ENCODE assay signal across 12 cellular contexts in the genomic region with DNA sequence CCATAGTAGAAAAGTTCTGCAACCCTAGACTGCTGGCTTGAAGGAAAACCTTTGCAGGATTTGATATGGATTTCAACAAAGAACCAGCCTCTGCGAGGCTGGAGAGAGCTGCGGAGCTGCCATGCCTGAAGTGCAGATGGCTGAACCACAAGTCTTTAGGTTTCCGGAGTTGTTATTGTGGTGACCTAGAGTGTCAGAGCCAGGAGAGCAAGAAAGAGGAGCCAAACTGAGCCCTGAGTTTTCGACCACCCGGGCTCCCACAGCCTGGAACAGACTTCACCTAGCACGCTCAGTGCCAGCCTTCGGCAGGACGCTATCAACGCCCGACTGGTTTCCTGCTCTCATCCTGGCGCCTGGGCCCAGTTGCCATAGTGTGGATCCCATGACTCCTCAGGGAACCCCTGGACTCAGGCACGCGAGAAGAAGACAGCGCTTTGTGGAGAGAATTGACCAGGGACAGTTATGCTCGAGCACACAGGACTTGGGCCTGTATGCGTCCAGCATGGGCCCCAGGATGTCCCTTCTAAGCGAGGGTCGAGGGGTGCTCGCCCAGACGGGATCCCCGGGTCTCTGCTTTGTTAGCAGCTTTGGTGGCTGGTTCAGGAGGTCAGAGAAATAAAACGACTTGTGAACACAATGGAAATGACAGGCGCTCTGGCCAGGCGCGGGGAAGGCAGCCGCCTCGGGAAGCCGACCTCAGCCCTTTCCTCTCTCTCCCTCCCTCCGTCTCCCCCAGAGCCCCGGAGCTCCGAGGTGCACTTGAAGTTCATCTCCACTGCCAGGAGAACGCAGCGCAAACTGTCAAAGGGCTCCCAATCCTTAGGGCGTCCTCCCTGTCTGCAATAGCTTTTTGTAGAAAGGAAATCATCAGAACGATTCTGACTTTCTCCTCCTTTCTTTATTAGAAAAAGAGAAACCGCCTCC. TPM values are rescaled to one million over a fixed set of nuclear protein-coding genes. Genes with fewer than 3 reads are reported as not detected.
A peak's percentile ranks its signal among the peaks of the same experiment; 100 is the strongest.
DNase-seq lines count a peak whose midpoint lies in the region; ATAC-seq and TF ChIP-seq lines count a peak whose summit lies in the region.
"Had no signal": no experiment of that assay in that cellular context is flagged by ENCODE, and none has a peak within 500 bp of the region (broad histone marks: within the 10 kb centered on the region; RNA-seq: fewer than 3 reads in every experiment).

No MANE protein-coding gene starts in this region.

- H3K4me3 Mint-ChIP-seq in neural progenitor cell, result peak overlapping the region; percentile 86
- H3K4me3 Mint-ChIP-seq: T-helper 1 cell treated with Interleukin-12 subunit alpha and Interleukin-12 subunit beta and Interleukin-4 antibody, amounts not matched to agents 30 μg/mL and 1 μg/mL, for 36 hours had no signal

- peaks cover 34% of the 10 kb centered on the region for H3F3A ChIP-seq in neural progenitor cell (ENCODE audit: low read depth)

- no peaks in the 10 kb centered on the region for H3K36me3 Mint-ChIP-seq in neural progenitor cell

- no peaks in the 10 kb centered on the region for H3K36me3 ChIP-seq in HUES64 (ENCODE audit: insufficient read depth, low read length)
- no peaks in the 10 kb centered on the region for H3K36me3 ChIP-seq in neural progenitor cell
- H3K36me3 ChIP-seq: lower lobe of right lung had no signal

- no peak for TF ChIP-seq CTCF in dorsolateral prefrontal cortex (IDR thresholded peaks at IDR 0.05 in 54 of 56, conservative IDR thresholded peaks at IDR 0.05 in 2 of 56; ENCODE audit: low read depth in 1 of 56, partially characterized antibody in 56 of 56)
- no peak for TF ChIP-seq CTCF in neural progenitor cell (IDR thresholded peaks at IDR 0.05)

- H3K9me3 Mint-ChIP-seq in neural progenitor cell, result peaks cover 3% of the 10 kb centered on the region
- H3K9me3 Mint-ChIP-seq: T-helper 1 cell treated with Interleukin-12 subunit alpha and Interleukin-12 subunit beta and Interleukin-4 antibody, amounts not matched to agents 30 μg/mL and 1 μg/mL, for 36 hours had no signal

- H3K9ac ChIP-seq in HUES64 (ENCODE audit: low read depth, low read length) (peak overlapping the region; percentile 34), neural progenitor cell (no peak overlapping the region)

- H3K4me2 ChIP-seq in neural progenitor cell, result peak overlapping the region; percentile 80

- peaks cover 75% of the 10 kb centered on the region for H3K27me3 Mint-ChIP-seq in neural progenitor cell (ENCODE audit: insufficient read depth, low read depth)

- peaks cover 35% of the 10 kb centered on the region for H3K4me1 Mint-ChIP-seq in neural progenitor cell

- H3K4me1 ChIP-seq in HUES64 (ENCODE audit: insufficient read depth, low read length) (peaks cover 37% of the 10 kb centered on the region), neural progenitor cell (peaks cover 61% of the 10 kb centered on the region)

- intact Hi-C loops in dorsolateral prefrontal cortex (cut with DNase I), result no loop called here

- H3K27me3 ChIP-seq in HUES64 (ENCODE audit: insufficient read depth, low read length) (peaks cover 99% of the 10 kb centered on the region), dorsolateral prefrontal cortex (peaks cover 19 to 98% (median 83%) of the 10 kb centered on the region in 45 donors), neural progenitor cell (peaks cover 100% of the 10 kb centered on the region)

- H3K9me3 ChIP-seq in HUES64 (ENCODE audit: insufficient read depth, low read depth, low read length), result no peaks in the 10 kb centered on the region
- H3K9me3 ChIP-seq in neural progenitor cell (ENCODE audit: low read depth), result no peaks in the 10 kb centered on the region
- H3K9me3 ChIP-seq: lower lobe of right lung had no signal

- peaks cover 92% of the 10 kb centered on the region for H4K20me1 ChIP-seq in neural progenitor cell (ENCODE audit: low read depth)

- ATAC-seq in GM21526 (IDR thresholded peaks at IDR 0.05; ENCODE audit: low FRiP score, unreplicated experiment) (no peak), GM19035 (IDR thresholded peaks at IDR 0.05; ENCODE audit: unreplicated experiment) (no peak)

- DNase-seq in NCI-H1417 (lab: John Stamatoyannopoulos, UW), result peak in 2 of 3 experiments; percentile 57 to 65
- DNase-seq in NCI-H1417 treated with DMSO at 0.1 percent for 48 hours (lab: John Stamatoyannopoulos, UW), result no peak
- no peak for DNase-seq in dorsolateral prefrontal cortex
- peak; percentile 50 for DNase-seq in neural progenitor cell (ENCODE audit: low spot score)
- DNase-seq in NCI-H2196 treated with DMSO at 0.1 percent for 48 hours (lab: John Stamatoyannopoulos, UW; ENCODE audit: unreplicated experiment), result no peak
- DNase-seq: central memory CD4-positive, alpha-beta T cell; lower lobe of right lung; MM.1S had no signal

- H3K79me2 ChIP-seq in neural progenitor cell (ENCODE audit: low read depth), result no peaks in the 10 kb centered on the region

- no peak overlapping the region for H2AFZ ChIP-seq in neural progenitor cell (replicated peaks)

- peak overlapping the region; percentile 85 for H3K27ac ChIP-seq in HUES64 (ENCODE audit: low read depth, low read length)
- peak overlapping the region in 19 of 59 donors; percentile 8 to 71 (median 53) for H3K27ac ChIP-seq in dorsolateral prefrontal cortex
- H3K27ac ChIP-seq in neural progenitor cell, result no peak overlapping the region
- H3K27ac ChIP-seq: lower lobe of right lung had no signal

- no peak overlapping the region for H3K27ac Mint-ChIP-seq in neural progenitor cell
- H3K27ac Mint-ChIP-seq: T-helper 1 cell treated with Interleukin-12 subunit alpha and Interleukin-12 subunit beta and Interleukin-4 antibody, amounts not matched to agents 30 μg/mL and 1 μg/mL, for 36 hours had no signal

- peak overlapping the region; percentile 53 for H3K4me3 ChIP-seq in HUES64 (ENCODE audit: low read length)
- H3K4me3 ChIP-seq in dorsolateral prefrontal cortex, result peak overlapping the region in 42 of 59 donors; percentile 15 to 61 (median 44)
- H3K4me3 ChIP-seq in neural progenitor cell, result peak overlapping the region; percentile 44
- H3K4me3 ChIP-seq: lower lobe of right lung had no signal

- 4% methylated on average over 35 of the region's 36 CpGs for WGBS in HUES64

RNA-seq across cellular contexts. Expression of a gene that starts 1.8 kb away (rescaled TPM):
- polyA plus RNA-seq in HUES64 (2013, experiment 1 of 2), result 2.3 TPM
- 1.4 TPM for polyA plus RNA-seq in HUES64 (2013, experiment 2 of 2)
- 10 to 100 TPM in 117 of 120 experiments, 1 to 10 TPM in 3; 6.1 to 79.3 (median 36.2) TPM for total RNA-seq in dorsolateral prefrontal cortex
- 0.41 and 0.74 TPM in 2 replicates for total RNA-seq in neural progenitor cell (ENCODE audit: low replicate concordance)
- total RNA-seq: lower lobe of right lung had no signal

Comparison
In these comparisons a context has a peak if more than half of its experiments do, and no peak if none do; other contexts are left out.
1. DNase-seq: peak in NCI-H1417 (2 of 3) and neural progenitor cell (single experiment); none in NCI-H1417 treated with DMSO at 0.1 percent for 48 hours (single experiment), dorsolateral prefrontal cortex (0 of 10) and NCI-H2196 treated with DMSO at 0.1 percent for 48 hours (single experiment).
2. Peak in every context shown above with its lines, with median percentiles within 50 percentile points of each other: H3K4me3 ChIP-seq.